12 cellular contexts compared by ENCODE assay signal in genomic region chr4:145881585-145881984, GRCh38. TPM values are rescaled to one million over a fixed set of nuclear protein-coding genes. Genes with fewer than 3 reads are reported as not detected.
DNase-seq lines count a peak whose midpoint lies in the region; ATAC-seq, FAIRE-seq and TF ChIP-seq lines count a peak whose summit lies in the region.
"Had no signal": no experiment of that assay in that cellular context is flagged by ENCODE, and none has a peak within 500 bp of the region (broad histone marks: within the 10 kb centered on the region; RNA-seq: fewer than 3 reads in every experiment).

No MANE protein-coding gene starts in this region.

- H3K27me3 ChIP-seq in Karpas-422 (ENCODE audit: low read length) = no peaks in the 10 kb centered on the region

- H3K27ac Mint-ChIP-seq in memory B cell = peak overlapping the region; percentile 47
- H3K27ac Mint-ChIP-seq: CD4-positive, alpha-beta T cell had no signal

- H3K9me2 ChIP-seq in Karpas-422 (replicated peaks; ENCODE audit: insufficient read depth, low read length) = no peaks in the 10 kb centered on the region

- intact Hi-C loops in left cardiac atrium (cut with DNase I) (no loop called here), lower leg skin (cut with DNase I; ENCODE audit: low total_unique reads) (loop anchor here (5.0 kb wide), 1 partner anchor 1169 kb away; no protein-coding TSS in a partner anchor)

- peaks cover 18% of the 10 kb centered on the region for H3K36me3 Mint-ChIP-seq in memory B cell

- H3K79me2 ChIP-seq in Karpas-422 (ENCODE audit: low read length) = peaks cover 97% of the 10 kb centered on the region

- no peaks in the 10 kb centered on the region for H3K27me3 Mint-ChIP-seq in memory B cell
- H3K27me3 Mint-ChIP-seq: CD4-positive, alpha-beta T cell had no signal

- no peak for TF ChIP-seq POLR2A in lower leg skin (IDR thresholded peaks at IDR 0.05)

- no peak overlapping the region for H3K9ac ChIP-seq in Karpas-422 (ENCODE audit: low read length)

- H3K4me2 ChIP-seq in Karpas-422 (ENCODE audit: low read depth, low read length, poor library complexity, severe bottlenecking) = peak overlapping the region; percentile 38

- no peak overlapping the region for H3K4me3 Mint-ChIP-seq in memory B cell
- H3K4me3 Mint-ChIP-seq: CD4-positive, alpha-beta T cell had no signal

- H3K9me3 Mint-ChIP-seq in memory B cell = no peaks in the 10 kb centered on the region
- H3K9me3 Mint-ChIP-seq: CD4-positive, alpha-beta T cell had no signal

- no peak overlapping the region for H2AFZ ChIP-seq in Karpas-422 (ENCODE audit: low read length)

- DNase-seq in Karpas-422 (no peak), memory B cell (ENCODE audit: low spot score in 2 of 2) (no peak), NCI-H2107 treated with DMSO at 0.1 percent for 48 hours (lab: John Stamatoyannopoulos, UW; ENCODE audit: unreplicated experiment) (no peak), HTR-8/SVneo (ENCODE audit: insufficient read length, low spot score) (no peak), left cardiac atrium (no peak), lower leg skin (ENCODE audit: low spot score in 2 of 2) (no peak)
- DNase-seq: CD4-positive, alpha-beta T cell; NCI-H446; stimulated activated CD4-positive, alpha-beta T cell treated with anti-CD3 and anti-CD28 coated beads, Interleukin-12 subunit alpha, Interleukin-12 subunit beta, amount 100 ng/mL, for 4 hours had no signal

- peak overlapping the region; percentile 59 for H3K27ac ChIP-seq in Karpas-422 (ENCODE audit: low read length)

- no peak overlapping the region for H3K4me3 ChIP-seq in Karpas-422 (ENCODE audit: low read length)
- H3K4me3 ChIP-seq in lower leg skin (ENCODE audit: low read depth, poor library complexity, severe bottlenecking) = no peak overlapping the region

- ATAC-seq in GM18868 (IDR thresholded peaks at IDR 0.05; ENCODE audit: unreplicated experiment) (peak; percentile 50), HG02623 (IDR thresholded peaks at IDR 0.05; ENCODE audit: unreplicated experiment) (peak; percentile 45), memory B cell (ENCODE audit: low read depth) (no peak), left cardiac atrium (no peak)
- ATAC-seq: SK-N-SH treated with all-trans-retinoic acid at 6 μM for 48 hours had no signal

- peaks cover 53% of the 10 kb centered on the region for H3K4me1 ChIP-seq in Karpas-422 (ENCODE audit: low read length)

- 65 to 70% methylated on average over 4 of the region's 4 CpGs for WGBS in lower leg skin, 2 donors

- H4K20me1 ChIP-seq in Karpas-422 (ENCODE audit: insufficient read depth, low read depth, low read length) = no peaks in the 10 kb centered on the region

- FAIRE-seq in HTR-8/SVneo (lab: Jason Lieb, UNC) = no peak

- no peaks in the 10 kb centered on the region for H3K9me3 ChIP-seq in Karpas-422 (ENCODE audit: low read length)

- peaks cover 26% of the 10 kb centered on the region for H3K4me1 Mint-ChIP-seq in memory B cell

- H3K36me3 ChIP-seq in Karpas-422 (ENCODE audit: insufficient read depth, low read length) = peaks cover 53% of the 10 kb centered on the region

- no peak for TF ChIP-seq CTCF in lower leg skin (IDR thresholded peaks at IDR 0.05)

RNA-seq across cellular contexts. Expression of gene ZNF827, which starts 57.0 kb away (rescaled TPM):
- total RNA-seq in Karpas-422 (2014; rRNA removed; shearing (Covaris generic); ENCODE audit: low replicate concordance) = 44.6 and 70.4 TPM in 2 replicates
- total RNA-seq in left cardiac atrium (10 to 100 TPM; 13.3 to 17.9 TPM), lower leg skin (10 to 100 TPM in 1 of 4 donors, 1 to 10 TPM in 3; 2.6 to 17.9 (median 3.7) TPM)

Comparison
In these comparisons a context has a peak if more than half of its experiments do, and no peak if none do; other contexts are left out.
1. ATAC-seq: peak in GM18868 (single experiment) and HG02623 (single experiment); none in memory B cell (single experiment) and left cardiac atrium (0 of 2).